ENCODE assay signal across 22 cellular contexts in genomic region chr10:74388801-74389200, GRCh38.
DNase-seq lines count a peak whose midpoint lies in the region; ATAC-seq, FAIRE-seq and TF ChIP-seq lines count a peak whose summit lies in the region.
"Had no signal": no experiment of that assay in that cellular context is flagged by ENCODE, and none has a peak within 500 bp of the region (broad histone marks: within the 10 kb centered on the region; RNA-seq: fewer than 3 reads in every experiment).

No MANE protein-coding gene starts in this region.

- no peak for TF ChIP-seq EP300 in HepG2 (IDR thresholded peaks at IDR 0.05; ENCODE audit: low read depth in 2 of 2, low read length in 2 of 2)
- TF ChIP-seq EP300 in HepG2 (CRISPR knock-in tag; IDR thresholded peaks at IDR 0.05; ENCODE audit: borderline replicate concordance), result no peak

- H3K9ac ChIP-seq in HepG2 (ENCODE audit: insufficient read depth, low read depth, low read length), result no peak overlapping the region
- H3K9ac ChIP-seq: BLaER1, KMS-11 had no signal

- no TSS peak for BruUV-seq in HepG2 (replicated peaks; lab: Mats Ljungman, UMichigan)

- H3K36me3 Mint-ChIP-seq in memory B cell, result peaks cover 14% of the 10 kb centered on the region

- H3K9me3 Mint-ChIP-seq in memory B cell, result no peaks in the 10 kb centered on the region
- H3K9me3 Mint-ChIP-seq: CD4-positive, alpha-beta T cell had no signal

- CTCF ChIA-PET in HepG2 (lab: Yijun Ruan, JAX; ENCODE audit: low intra/inter-chr PET ratio, low total read pairs), result no interaction called here

- H3K27ac ChIP-seq in right lobe of liver, result no peak overlapping the region
- H3K27ac ChIP-seq in HepG2 (ENCODE audit: extremely low read length, insufficient read depth, low read length), result no peak overlapping the region
- H3K27ac ChIP-seq in body of pancreas, result no peak overlapping the region
- no peak overlapping the region for H3K27ac ChIP-seq in foreskin keratinocyte
- H3K27ac ChIP-seq: BLaER1, KMS-11, SJSA1 had no signal

- no peak for FAIRE-seq in HepG2 (lab: Jason Lieb, UNC)
- FAIRE-seq: D721Med, GM18507 had no signal

- no peaks in the 10 kb centered on the region for H3K36me3 ChIP-seq in right lobe of liver
- no peaks in the 10 kb centered on the region for H3K36me3 ChIP-seq in HepG2 (replicated peaks in 1 of 2; ENCODE audit: control insufficient read depth in 1 of 2, insufficient read depth in 2 of 2, low read length in 2 of 2)
- H3K36me3 ChIP-seq in body of pancreas (replicated peaks in 1 of 2; ENCODE audit: insufficient read depth in 1 of 2, low read depth in 2 of 2), result no peaks in the 10 kb centered on the region

- H3K27me3 ChIP-seq in right lobe of liver, result no peaks in the 10 kb centered on the region
- no peaks in the 10 kb centered on the region for H3K27me3 ChIP-seq in HepG2 (ENCODE audit: control insufficient read depth in 1 of 2, insufficient read depth in 2 of 2, low read length in 2 of 2)
- H3K27me3 ChIP-seq in body of pancreas, result no peaks in the 10 kb centered on the region
- no peaks in the 10 kb centered on the region for H3K27me3 ChIP-seq in foreskin keratinocyte
- H3K27me3 ChIP-seq: BLaER1, SJSA1 had no signal

- POLR2A ChIA-PET in HepG2 (lab: Yijun Ruan, JAX), result no interaction called here

- H3K27me3 Mint-ChIP-seq in memory B cell, result no peaks in the 10 kb centered on the region
- H3K27me3 Mint-ChIP-seq: CD4-positive, alpha-beta T cell had no signal

- H3K4me1 Mint-ChIP-seq in memory B cell, result peaks cover 16% of the 10 kb centered on the region

- TF ChIP-seq CTCF in right lobe of liver (IDR thresholded peaks at IDR 0.05), result no peak
- no peak for TF ChIP-seq CTCF in HepG2 (CRISPR knock-in tag; IDR thresholded peaks at IDR 0.05)
- TF ChIP-seq CTCF in body of pancreas (IDR thresholded peaks at IDR 0.05), result no peak
- no peak for TF ChIP-seq CTCF in foreskin keratinocyte (conservative IDR thresholded peaks at IDR 0.05)

- intact Hi-C loops in right lobe of liver (cut with DNase I), result no loop called here
- intact Hi-C loops in HepG2 (cut with micrococcal nuclease; ENCODE audit: unreplicated experiment), result no loop called here
- intact Hi-C loops in body of pancreas (cut with DNase I), result no loop called here

- in situ Hi-C loops in HepG2 (cut with HindIII; ENCODE audit: extremely low pct_ligation_motif_present, low pct_unique_long_range_greater_than_20kb), result no loop called here

- H3K4me1 ChIP-seq in right lobe of liver (no peaks in the 10 kb centered on the region), HepG2 (ENCODE audit: insufficient read depth, low read length) (no peaks in the 10 kb centered on the region), body of pancreas (no peaks in the 10 kb centered on the region), foreskin keratinocyte (no peaks in the 10 kb centered on the region)
- H3K4me1 ChIP-seq: SJSA1 had no signal

- H3K4me3 Mint-ChIP-seq in memory B cell, result no peak overlapping the region
- H3K4me3 Mint-ChIP-seq: CD4-positive, alpha-beta T cell had no signal

- H3K79me2 ChIP-seq in HepG2 (ENCODE audit: insufficient read depth, low read length), result no peaks in the 10 kb centered on the region

- H3K4me3 ChIP-seq in right lobe of liver (no peak overlapping the region), HepG2 (replicated peaks in 1 of 3; ENCODE audit: insufficient read depth in 1 of 3, low read depth in 2 of 3, low read length in 3 of 3) (no peak overlapping the region), body of pancreas (no peak overlapping the region)
- H3K4me3 ChIP-seq: BLaER1, SJSA1 had no signal

- DNase-seq in right lobe of liver (no peak), HepG2 (ENCODE audit: low spot score) (no peak), body of pancreas (peak; percentile 8 to 28 (median 21)), memory B cell (ENCODE audit: low spot score in 2 of 2) (no peak), NOMO-1 treated with DMSO at 0.1 percent for 48 hours (lab: John Stamatoyannopoulos, UW; ENCODE audit: unreplicated experiment) (no peak), Ammon's horn (ENCODE audit: low spot score) (no peak), foreskin keratinocyte (no peak)
- DNase-seq: CD4-positive, alpha-beta T cell; H7; MM.1S; NCI-H1417; NCI-H1694 treated with DMSO at 0.1 percent for 48 hours; NCI-H2081; NCI-H2227 treated with DMSO at 0.1 percent for 48 hours; NCI-H526 treated with DMSO at 0.1 percent for 48 hours; Right ventricle myocardium superior; RPMI8226 had no signal

- no peaks in the 10 kb centered on the region for H3K9me3 ChIP-seq in right lobe of liver
- no peaks in the 10 kb centered on the region for H3K9me3 ChIP-seq in HepG2 (ENCODE audit: low read length)
- H3K9me3 ChIP-seq in body of pancreas, result no peaks in the 10 kb centered on the region
- H3K9me3 ChIP-seq: BLaER1, SJSA1 had no signal

- no peak overlapping the region for H2AFZ ChIP-seq in HepG2 (ENCODE audit: low read length)

- TF ChIP-seq RAD21 in HepG2 (CRISPR knock-in tag; IDR thresholded peaks at IDR 0.05), result no peak

- H3K4me2 ChIP-seq in HepG2 (ENCODE audit: low read depth, low read length), result no peak overlapping the region
- H3K4me2 ChIP-seq: BLaER1, KMS-11 had no signal

- peak in 3 of 4 donors; percentile 52 to 67 (median 53) for ATAC-seq in right lobe of liver
- ATAC-seq in HepG2, result no peak
- no peak for ATAC-seq in body of pancreas
- no peak for ATAC-seq in memory B cell (ENCODE audit: low read depth)
- no peak for ATAC-seq in foreskin keratinocyte

- no peaks in the 10 kb centered on the region for H4K20me1 ChIP-seq in HepG2 (ENCODE audit: insufficient read depth, low read length)
- H4K20me1 ChIP-seq: BLaER1 had no signal

- no peak for TF ChIP-seq POLR2A in right lobe of liver (IDR thresholded peaks at IDR 0.05)
- TF ChIP-seq POLR2A in HepG2 (IDR thresholded peaks at IDR 0.05; ENCODE audit: insufficient read depth in 1 of 2, low read depth in 2 of 2, low read length in 2 of 2), result no peak
- no peak for TF ChIP-seq POLR2A in body of pancreas (IDR thresholded peaks at IDR 0.05)

- peak overlapping the region; percentile 7 for H3K27ac Mint-ChIP-seq in memory B cell
- H3K27ac Mint-ChIP-seq: CD4-positive, alpha-beta T cell had no signal

TF ChIP-seq in HepG2, 621 proteins besides CTCF, POLR2A, EP300 and RAD21 (continues in another document):
- TF ChIP-seq MLXIP (CRISPR knock-in tag; IDR thresholded peaks at IDR 0.05; ENCODE audit: borderline replicate concordance), result no peak
- TF ChIP-seq ZNF740 (CRISPR knock-in tag; IDR thresholded peaks at IDR 0.05), result no peak
- no peak for TF ChIP-seq ZBTB34 (CRISPR knock-in tag; IDR thresholded peaks at IDR 0.05)
- TF ChIP-seq AGO2 (optimal IDR thresholded peaks at IDR 0.05; ENCODE audit: low read depth, low read length), result no peak
- TF ChIP-seq ZNF160 (CRISPR knock-in tag; IDR thresholded peaks at IDR 0.05), result no peak
- no peak for TF ChIP-seq NKX3-1 (CRISPR knock-in tag; IDR thresholded peaks at IDR 0.05)
- no peak for TF ChIP-seq ZNF781 (CRISPR knock-in tag; IDR thresholded peaks at IDR 0.05; ENCODE audit: borderline replicate concordance, not compliant biosample characterization)
- TF ChIP-seq ZNF672 (CRISPR knock-in tag; IDR thresholded peaks at IDR 0.05), result no peak
- TF ChIP-seq LCORL (IDR thresholded peaks at IDR 0.05), result no peak
- TF ChIP-seq LCORL (CRISPR knock-in tag; IDR thresholded peaks at IDR 0.05), result no peak
- no peak for TF ChIP-seq SP140L (CRISPR knock-in tag; IDR thresholded peaks at IDR 0.05; ENCODE audit: borderline replicate concordance)
- no peak for TF ChIP-seq ZSCAN12 (CRISPR knock-in tag; IDR thresholded peaks at IDR 0.05)

Comparison
In these comparisons a context has a peak if more than half of its experiments do, and no peak if none do; other contexts are left out.
1. ATAC-seq: peak in right lobe of liver (3 of 4); none in HepG2 (single experiment), body of pancreas (single experiment), memory B cell (single experiment) and foreskin keratinocyte (single experiment).
2. DNase-seq: peak in body of pancreas (4 of 4); none in right lobe of liver (0 of 3), HepG2 (single experiment), memory B cell (0 of 2), NOMO-1 treated with DMSO at 0.1 percent for 48 hours (single experiment), Ammon's horn (single experiment) and foreskin keratinocyte (0 of 2).